In genomic region chr18:49133112-49133511, GRCh38 we compare ENCODE assay signal across 2 cellular contexts.
TF ChIP-seq lines count a peak whose summit lies in the region.

No MANE protein-coding gene starts in this region.

TF ChIP-seq in IMR-90, 13 proteins besides CTCF, POLR2A, EP300 and RAD21:
- TF ChIP-seq NFE2L2 (IDR thresholded peaks at IDR 0.05; ENCODE audit: low read depth, low read length): no peak
- peak; percentile 78 for TF ChIP-seq CEBPB (IDR thresholded peaks at IDR 0.05; ENCODE audit: low read depth, low read length)
- TF ChIP-seq RFX5 (IDR thresholded peaks at IDR 0.05; ENCODE audit: low read depth, low read length): no peak

TF ChIP-seq in H1, 55 proteins besides CTCF, POLR2A, EP300 and RAD21:
- peak; percentile 39; the same call in 1 of the 2 replicates for TF ChIP-seq CEBPB (IDR thresholded peaks at IDR 0.05; ENCODE audit: low read depth, low read length)
- TF ChIP-seq CBX8 (IDR thresholded peaks at IDR 0.05; ENCODE audit: borderline replicate concordance, low read depth, low read length): no peak
